ENCODE assay signal across 11 cellular contexts in genomic region chr14:59407246-59407615, GRCh38. TPM values are rescaled to one million over a fixed set of nuclear protein-coding genes. Genes with fewer than 3 reads are reported as not detected.
DNase-seq lines count a peak whose midpoint lies in the region; ATAC-seq and TF ChIP-seq lines count a peak whose summit lies in the region.
"Had no signal": no experiment of that assay in that cellular context is flagged by ENCODE, and none has a peak within 500 bp of the region (broad histone marks: within the 10 kb centered on the region; RNA-seq: fewer than 3 reads in every experiment).

No MANE protein-coding gene starts in this region.

- H3K4me1 ChIP-seq in ascending aorta, result peaks cover 0 to 9% of the 10 kb centered on the region in 2 donors

- POLR2A ChIA-PET in activated CD8-positive, alpha-beta T cell treated with anti-CD3 and anti-CD28 coated beads for 36 hours (lab: Charles Lee), result no interaction called here

- H3K4me3 ChIP-seq in ascending aorta, result no peak overlapping the region

- no peaks in the 10 kb centered on the region for H3K36me3 ChIP-seq in ascending aorta

- no peak overlapping the region for H3K27ac Mint-ChIP-seq in activated CD8-positive, alpha-beta T cell treated with anti-CD3 and anti-CD28 coated beads for 36 hours
- no peak overlapping the region for H3K27ac Mint-ChIP-seq in activated T-helper 2 cell treated with anti-CD3 and anti-CD28 coated beads, Interferon-gamma antibody, Interleukin-2, Interleukin-4, amounts not matched to agents 10 μg/mL and 5 μg/mL and 100 μg/mL, durations not matched to agents 14 hours and 24 hours and 36 hours
- H3K27ac Mint-ChIP-seq: activated CD8-positive, alpha-beta T cell treated with anti-CD3 and anti-CD28 coated beads, Interleukin-2, amount 10 ng/mL, durations not matched to agents 7 days and 5 days had no signal

- H3K27me3 Mint-ChIP-seq in activated CD8-positive, alpha-beta T cell treated with anti-CD3 and anti-CD28 coated beads for 36 hours, result peaks cover 5% of the 10 kb centered on the region
- H3K27me3 Mint-ChIP-seq in activated T-helper 2 cell treated with anti-CD3 and anti-CD28 coated beads, Interferon-gamma antibody, Interleukin-2, Interleukin-4, amounts not matched to agents 10 μg/mL and 5 μg/mL and 100 μg/mL, durations not matched to agents 14 hours and 24 hours and 36 hours (ENCODE audit: low read depth), result peaks cover 22% of the 10 kb centered on the region

- H3K4me3 Mint-ChIP-seq in activated CD8-positive, alpha-beta T cell treated with anti-CD3 and anti-CD28 coated beads for 36 hours, result no peak overlapping the region
- H3K4me3 Mint-ChIP-seq in activated T-helper 2 cell treated with anti-CD3 and anti-CD28 coated beads, Interferon-gamma antibody, Interleukin-2, Interleukin-4, amounts not matched to agents 10 μg/mL and 5 μg/mL and 100 μg/mL, durations not matched to agents 14 hours and 24 hours and 36 hours (ENCODE audit: low read depth), result no peak overlapping the region
- H3K4me3 Mint-ChIP-seq: activated CD8-positive, alpha-beta T cell treated with anti-CD3 and anti-CD28 coated beads, Interleukin-2, amount 10 ng/mL, durations not matched to agents 7 days and 5 days had no signal

- no peak for TF ChIP-seq CTCF in ascending aorta (IDR thresholded peaks at IDR 0.05)
- no peak for TF ChIP-seq CTCF in activated CD8-positive, alpha-beta T cell treated with anti-CD3 and anti-CD28 coated beads for 36 hours (IDR thresholded peaks at IDR 0.05)

- intact Hi-C loops in ascending aorta (cut with DNase I), result loop anchor here (2.0 kb wide), 1 partner anchor 58 kb away; no protein-coding TSS in a partner anchor
- intact Hi-C loops in activated CD8-positive, alpha-beta T cell treated with anti-CD3 and anti-CD28 coated beads for 36 hours (cut with micrococcal nuclease), result no loop called here
- intact Hi-C loops in activated T-helper 2 cell treated with anti-CD3 and anti-CD28 coated beads, Interferon-gamma antibody, Interleukin-2, Interleukin-4, amounts not matched to agents 10 μg/mL and 5 μg/mL and 100 μg/mL, durations not matched to agents 14 hours and 24 hours and 36 hours (cut with micrococcal nuclease), result no loop called here

- no peaks in the 10 kb centered on the region for H3K27me3 ChIP-seq in ascending aorta

- no peak for ATAC-seq in GM18909 (IDR thresholded peaks at IDR 0.05; ENCODE audit: poor library complexity, unreplicated experiment)
- ATAC-seq in activated CD8-positive, alpha-beta T cell treated with anti-CD3 and anti-CD28 coated beads for 36 hours, result no peak
- ATAC-seq: activated CD8-positive, alpha-beta T cell treated with anti-CD3 and anti-CD28 coated beads, Interleukin-2, amount 10 ng/mL, durations not matched to agents 7 days and 5 days had no signal

- DNase-seq in ELR (ENCODE audit: low read depth), result peak; percentile 92
- DNase-seq in ascending aorta (ENCODE audit: low spot score in 2 of 2), result no peak
- DNase-seq in glomerular endothelial cell (ENCODE audit: extremely low read depth, low read depth, low spot score), result peak; percentile 72
- peak; percentile 82 for DNase-seq in pulmonary artery endothelial cell (ENCODE audit: low read depth, low spot score)
- DNase-seq in activated CD8-positive, alpha-beta T cell treated with anti-CD3 and anti-CD28 coated beads for 36 hours, result no peak
- no peak for DNase-seq in activated gamma-delta T cell (lab: John Stamatoyannopoulos, UW)
- no peak for DNase-seq in activated T-helper 2 cell treated with anti-CD3 and anti-CD28 coated beads, Interferon-gamma antibody, Interleukin-2, Interleukin-4, amounts not matched to agents 10 μg/mL and 5 μg/mL and 100 μg/mL, durations not matched to agents 14 hours and 24 hours and 36 hours (ENCODE audit: low spot score)
- DNase-seq: activated CD8-positive, alpha-beta T cell treated with anti-CD3 and anti-CD28 coated beads, Interleukin-2, amount 10 ng/mL, durations not matched to agents 7 days and 5 days; NCI-H1436; SHP77 treated with DMSO at 0.1 percent for 48 hours had no signal

- H3K36me3 Mint-ChIP-seq in activated CD8-positive, alpha-beta T cell treated with anti-CD3 and anti-CD28 coated beads for 36 hours (ENCODE audit: low read depth), result peaks cover 1% of the 10 kb centered on the region
- H3K36me3 Mint-ChIP-seq in activated T-helper 2 cell treated with anti-CD3 and anti-CD28 coated beads, Interferon-gamma antibody, Interleukin-2, Interleukin-4, amounts not matched to agents 10 μg/mL and 5 μg/mL and 100 μg/mL, durations not matched to agents 14 hours and 24 hours and 36 hours (ENCODE audit: low read depth), result no peaks in the 10 kb centered on the region

- peak overlapping the region; percentile 43 to 52 for H3K27ac ChIP-seq in ascending aorta

- H3K9me3 Mint-ChIP-seq in activated CD8-positive, alpha-beta T cell treated with anti-CD3 and anti-CD28 coated beads for 36 hours, result peaks cover 10% of the 10 kb centered on the region
- peaks cover 4% of the 10 kb centered on the region for H3K9me3 Mint-ChIP-seq in activated T-helper 2 cell treated with anti-CD3 and anti-CD28 coated beads, Interferon-gamma antibody, Interleukin-2, Interleukin-4, amounts not matched to agents 10 μg/mL and 5 μg/mL and 100 μg/mL, durations not matched to agents 14 hours and 24 hours and 36 hours

- no peaks in the 10 kb centered on the region for H3K4me1 Mint-ChIP-seq in activated CD8-positive, alpha-beta T cell treated with anti-CD3 and anti-CD28 coated beads for 36 hours (ENCODE audit: low read depth)
- H3K4me1 Mint-ChIP-seq in activated T-helper 2 cell treated with anti-CD3 and anti-CD28 coated beads, Interferon-gamma antibody, Interleukin-2, Interleukin-4, amounts not matched to agents 10 μg/mL and 5 μg/mL and 100 μg/mL, durations not matched to agents 14 hours and 24 hours and 36 hours (ENCODE audit: low read depth), result no peaks in the 10 kb centered on the region

- H3K9me3 ChIP-seq in ascending aorta, result no peaks in the 10 kb centered on the region

- CTCF ChIA-PET in activated CD8-positive, alpha-beta T cell treated with anti-CD3 and anti-CD28 coated beads for 36 hours (lab: Charles Lee), result no interaction called here

RNA-seq across cellular contexts. Expression of gene GPR135, which starts 57.9 kb away (rescaled TPM):
- total RNA-seq in ascending aorta (4.7 TPM), glomerular endothelial cell (0.97 and 4.8 TPM in 2 replicates), pulmonary artery endothelial cell (0.66 and 0.99 TPM in 2 replicates)
- total RNA-seq in activated CD8-positive, alpha-beta T cell treated with anti-CD3 and anti-CD28 coated beads for 36 hours, result 1 to 10 TPM; 1.5 to 1.7 TPM
- 1.6 and 2.4 TPM in 2 replicates for total RNA-seq in activated T-helper 2 cell treated with anti-CD3 and anti-CD28 coated beads, Interferon-gamma antibody, Interleukin-2, Interleukin-4, amounts not matched to agents 10 μg/mL and 5 μg/mL and 100 μg/mL, durations not matched to agents 14 hours and 24 hours and 36 hours

Comparison
In these comparisons a context has a peak if more than half of its experiments do, and no peak if none do; other contexts are left out.
1. DNase-seq: peak in ELR (single experiment), glomerular endothelial cell (single experiment) and pulmonary artery endothelial cell (single experiment); none in ascending aorta (0 of 2), activated CD8-positive, alpha-beta T cell treated with anti-CD3 and anti-CD28 coated beads for 36 hours (single experiment), activated gamma-delta T cell (single experiment) and activated T-helper 2 cell treated with anti-CD3 and anti-CD28 coated beads, Interferon-gamma antibody, Interleukin-2, Interleukin-4, amounts not matched to agents 10 μg/mL and 5 μg/mL and 100 μg/mL, durations not matched to agents 14 hours and 24 hours and 36 hours (single experiment).